9 cellular contexts compared by ENCODE assay signal in the genomic region with DNA sequence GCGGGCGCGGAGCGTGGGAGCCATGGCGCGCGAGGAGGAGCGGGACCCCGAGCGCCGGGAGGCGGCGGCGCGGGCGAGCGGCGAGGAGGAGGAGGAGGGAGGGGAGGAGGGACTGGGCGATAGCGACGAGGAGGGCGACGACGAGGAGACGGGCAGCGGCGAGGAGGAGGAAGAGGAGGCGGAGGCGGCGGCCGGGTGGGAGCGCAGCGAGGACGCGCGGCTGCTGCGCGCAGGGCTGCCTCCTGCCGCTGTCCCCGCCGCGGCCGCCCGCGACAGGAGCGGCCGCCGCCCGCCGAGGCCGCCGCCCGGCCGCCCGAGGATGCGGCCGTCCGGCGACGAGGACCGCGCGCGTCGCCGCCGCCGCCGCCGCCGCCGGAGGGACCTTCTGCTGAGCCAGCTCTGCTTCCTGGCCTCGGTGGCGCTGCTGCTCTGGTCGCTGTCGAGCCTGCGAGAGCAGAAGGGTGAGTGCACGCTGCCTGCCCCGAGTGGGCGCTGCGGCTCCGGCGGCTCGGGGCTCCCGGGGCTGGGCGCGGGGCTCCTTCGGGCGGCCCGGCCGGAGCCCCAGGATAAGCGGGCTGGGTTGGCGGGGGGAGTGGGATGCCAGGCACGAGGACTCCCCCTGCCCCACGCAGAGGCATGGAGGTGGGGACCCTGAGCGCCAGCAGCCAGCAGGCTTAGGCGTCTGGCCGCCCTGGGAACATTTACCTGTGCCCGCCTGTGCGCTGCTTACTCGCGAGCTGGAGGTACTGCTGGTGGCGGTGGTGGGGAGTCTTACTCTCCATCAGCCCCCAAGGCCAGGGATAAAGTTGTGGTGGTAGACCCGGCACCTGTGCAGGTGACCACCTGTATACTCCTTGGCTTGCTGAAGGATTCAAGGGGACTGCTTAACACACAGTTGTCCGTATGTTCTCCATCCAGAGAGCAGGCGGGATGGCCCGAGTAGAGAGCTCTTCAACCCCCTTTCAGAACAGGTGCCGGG. TPM values are rescaled to one million over a fixed set of nuclear protein-coding genes. Genes with fewer than 3 reads are reported as not detected.
A peak's percentile ranks its signal among the peaks of the same experiment; 100 is the strongest.
DNase-seq lines count a peak whose midpoint lies in the region; ATAC-seq and TF ChIP-seq lines count a peak whose summit lies in the region.
"Had no signal": no experiment of that assay in that cellular context is flagged by ENCODE, and none has a peak within 500 bp of the region (broad histone marks: within the 10 kb centered on the region; RNA-seq: fewer than 3 reads in every experiment).

Gene SLC24A3 (plus strand): TSS at position 119 of the 979 bp plus-strand sequence.

- H3K4me1 Mint-ChIP-seq in CD14-positive monocyte, result peaks cover 25% of the 10 kb centered on the region

- H3K4me1 ChIP-seq in hepatocyte (ENCODE audit: insufficient read depth), result peaks cover 4% of the 10 kb centered on the region
- H3K4me1 ChIP-seq in prostate gland (replicated peaks), result no peaks in the 10 kb centered on the region

- H3K9me3 ChIP-seq in hepatocyte (ENCODE audit: low read depth) (no peaks in the 10 kb centered on the region), prostate gland (no peaks in the 10 kb centered on the region)

- H2AFZ ChIP-seq in hepatocyte, result peak within 1 kb of the TSS; percentile 63

- no peak within 1 kb of the TSS for H3K27ac ChIP-seq in hepatocyte
- H3K27ac ChIP-seq in prostate gland, result peak within 1 kb of the TSS; percentile 62 to 64

- no peaks in the 10 kb centered on the region for H4K20me1 ChIP-seq in hepatocyte (ENCODE audit: insufficient read depth, poor library complexity, severe bottlenecking)

- intact Hi-C loops in CD14-positive monocyte (cut with micrococcal nuclease), result loop anchor here (10.0 kb wide), 2 partner anchors 62 to 102 kb away; no protein-coding TSS in a partner anchor
- intact Hi-C loops in prostate gland (cut with DNase I), result loop anchor here (5.0 to 10.0 kb wide), 3 partner anchors 62 to 306 kb away; no protein-coding TSS in a partner anchor

- H3K27ac Mint-ChIP-seq in CD14-positive monocyte, result peak within 1 kb of the TSS in 2 of 7 donors; percentile 37 to 70

- H3K9me2 ChIP-seq in hepatocyte (replicated peaks; ENCODE audit: insufficient read depth), result no peaks in the 10 kb centered on the region

- peak within 1 kb of the TSS; percentile 94 for H3K4me2 ChIP-seq in hepatocyte

- H3K4me3 ChIP-seq in astrocyte of the cerebellum (ENCODE audit: low read depth, low read length), result peak within 1 kb of the TSS; percentile 14
- peak within 1 kb of the TSS; percentile 33 for H3K4me3 ChIP-seq in hepatocyte
- peak within 1 kb of the TSS; percentile 44 to 45 for H3K4me3 ChIP-seq in prostate gland

- no peaks in the 10 kb centered on the region for H3K36me3 ChIP-seq in hepatocyte (replicated peaks; ENCODE audit: insufficient read depth, low read depth)
- no peaks in the 10 kb centered on the region for H3K36me3 ChIP-seq in prostate gland

- TF ChIP-seq POLR2A in prostate gland (IDR thresholded peaks at IDR 0.05), result no peak

- peak; percentile 78 for DNase-seq in CD14-positive monocyte (ENCODE audit: low spot score)
- peak; percentile 45 to 57 for DNase-seq in NCI-H1930 (lab: John Stamatoyannopoulos, UW)
- no peak for DNase-seq in astrocyte of the cerebellum (ENCODE audit: low read depth)
- peak; percentile 86 for DNase-seq in hepatocyte (ENCODE audit: low spot score)
- peak; percentile 74 for DNase-seq in prostate gland (ENCODE audit: low spot score)
- DNase-seq in A172 (ENCODE audit: low spot score), result no peak
- DNase-seq in T-helper 9 cell, result no peak

- peaks cover 23 to 42% (median 32%) of the 10 kb centered on the region in 3 donors for H3K27me3 Mint-ChIP-seq in CD14-positive monocyte (ENCODE audit: low read depth in 3 of 3)

- peak within 1 kb of the TSS; percentile 71 to 82 for H3K4me3 Mint-ChIP-seq in CD14-positive monocyte

- ATAC-seq in GM18907 (IDR thresholded peaks at IDR 0.05; ENCODE audit: unreplicated experiment), result peak; percentile 55

- H3K9me3 Mint-ChIP-seq in CD14-positive monocyte, result peaks cover 0 to 3% (median 0%) of the 10 kb centered on the region in 7 donors

- peaks cover 56% of the 10 kb centered on the region for H3K27me3 ChIP-seq in hepatocyte
- H3K27me3 ChIP-seq in prostate gland (replicated peaks; ENCODE audit: insufficient read depth), result no peaks in the 10 kb centered on the region

- TF ChIP-seq CTCF in CD14-positive monocyte (IDR thresholded peaks at IDR 0.05) (peak; percentile 48), astrocyte of the cerebellum (IDR thresholded peaks at IDR 0.05; ENCODE audit: low read depth, low read length, missing control alignments) (no peak), hepatocyte (IDR thresholded peaks at IDR 0.05; ENCODE audit: poor library complexity) (peak; percentile 56), prostate gland (IDR thresholded peaks at IDR 0.05) (peak in 3 of 4 experiments; percentile 22 to 63 (median 61))

- WGBS in hepatocyte (ENCODE audit: low lambda C conversion rate, missing lambda C conversion rate), result 8% methylated on average over 35 of the region's 108 CpGs
- 2% methylated on average over 92 of the region's 108 CpGs for WGBS in prostate gland

- in situ Hi-C loops in astrocyte of the cerebellum (cut with HindIII; ENCODE audit: low sequenced_read_pairs), result no loop called here

- H3K36me3 Mint-ChIP-seq in CD14-positive monocyte, result peaks cover 0 to 3% of the 10 kb centered on the region in 2 donors

- no peaks in the 10 kb centered on the region for H3K79me2 ChIP-seq in hepatocyte

RNA-seq across cellular contexts. Expression of gene SLC24A3, which starts in this region (rescaled TPM):
- polyA plus RNA-seq in CD14-positive monocyte (under 1 TPM in 1 of 2 donors, not detected in 1; 0.08 TPM), hepatocyte (0.48 and 1.3 TPM in 2 replicates)
- total RNA-seq in hepatocyte (1.0 and 1.7 TPM in 2 replicates), prostate gland (1 to 10 TPM; 4.6 to 8.0 TPM)
- total RNA-seq in A172 (2014; rRNA removed; shearing (Covaris generic)), result not detected in 2 replicates
- total RNA-seq: pulmonary artery endothelial cell had no signal

Comparison
In these comparisons a context has a peak if more than half of its experiments do, and no peak if none do; other contexts are left out.
1. Peak in DNase-seq in CD14-positive monocyte; RNA of the gene not detected or under 1 TPM.
2. DNase-seq: peak in NCI-H1930 (2 of 2), hepatocyte (single experiment) and prostate gland (single experiment); none in astrocyte of the cerebellum (single experiment), A172 (single experiment) and T-helper 9 cell (single experiment).
3. Peak in every context shown above with its lines, with median percentiles within 50 percentile points of each other: H3K4me3 ChIP-seq.